Comparison of ENCODE assay signal across 1 cellular context in the genomic region with DNA sequence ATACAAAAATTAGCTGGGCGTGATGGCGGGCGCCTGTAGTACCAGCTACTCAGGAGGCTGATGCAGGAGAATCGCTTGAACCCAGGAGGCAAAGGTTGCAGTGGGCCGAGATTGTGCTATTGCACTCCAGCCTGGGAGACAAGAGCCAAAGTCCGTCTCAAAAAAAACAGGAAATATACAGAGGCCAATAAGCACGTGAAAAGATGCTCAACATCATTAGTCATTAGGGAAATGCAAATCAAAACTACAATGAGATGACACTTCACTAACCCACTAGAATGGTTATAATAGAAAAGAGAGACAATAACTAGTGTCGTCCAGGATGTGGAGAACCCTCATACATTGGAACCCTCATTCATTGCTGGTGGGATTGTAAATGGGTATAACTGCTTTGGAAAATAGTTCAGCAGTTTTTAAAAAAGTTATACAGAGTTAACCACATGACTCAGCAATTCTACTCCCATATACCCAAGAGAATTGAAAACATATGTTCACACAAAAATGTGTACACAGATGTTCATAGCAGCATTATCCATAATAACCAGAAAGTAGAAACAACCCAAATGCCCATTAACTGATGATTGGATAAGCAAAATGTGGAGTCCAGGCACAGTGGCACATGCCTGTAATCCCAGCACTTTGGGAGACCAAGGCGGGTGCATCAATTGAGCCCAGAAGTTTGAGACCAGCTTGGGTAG.
TF ChIP-seq lines count a peak whose summit lies in the region.

No MANE protein-coding gene starts in this region.

TF ChIP-seq in HepG2, 621 proteins besides CTCF, POLR2A, EP300 and RAD21 (continues in another document):
- TF ChIP-seq UBTF (CRISPR knock-in tag; IDR thresholded peaks at IDR 0.05) (no peak), ATF4 (CRISPR knock-in tag; IDR thresholded peaks at IDR 0.05) (no peak), ELF3 (CRISPR knock-in tag; IDR thresholded peaks at IDR 0.05) (0 out of 2 replicates have a peak, but pooled peaks have one; percentile 14), ZNF576 (CRISPR knock-in tag; IDR thresholded peaks at IDR 0.05) (no peak), GABPA (IDR thresholded peaks at IDR 0.05; ENCODE audit: low read depth, low read length) (no peak), GABPA (CRISPR knock-in tag; IDR thresholded peaks at IDR 0.05; ENCODE audit: low read depth) (0 out of 2 replicates have a peak, but pooled peaks have one; percentile 15), ZHX1 (CRISPR knock-in tag; IDR thresholded peaks at IDR 0.05; ENCODE audit: low read depth) (no peak), ZMYM3 (CRISPR knock-in tag; IDR thresholded peaks at IDR 0.05) (0 out of 2 replicates have a peak, but pooled peaks have one; percentile 18), ZNF362 (CRISPR knock-in tag; IDR thresholded peaks at IDR 0.05; ENCODE audit: borderline replicate concordance) (peak; percentile 51; the same call in 1 of the 2 replicates), SOX5 (CRISPR knock-in tag; IDR thresholded peaks at IDR 0.05; ENCODE audit: borderline replicate concordance) (peak; percentile 20; the same call in 1 of the 2 replicates), ZNF354B (CRISPR knock-in tag; IDR thresholded peaks at IDR 0.05) (no peak), GMEB2 (CRISPR knock-in tag; IDR thresholded peaks at IDR 0.05; ENCODE audit: low read depth) (no peak), POLR2G (IDR thresholded peaks at IDR 0.05; ENCODE audit: low read depth, low read length) (no peak), CHD4 (IDR thresholded peaks at IDR 0.05; ENCODE audit: borderline replicate concordance, low read length) (no peak), ZC3H13 (CRISPR knock-in tag; IDR thresholded peaks at IDR 0.05) (no peak), MAFK (conservative IDR thresholded peaks at IDR 0.05 in 1 of 2, IDR thresholded peaks at IDR 0.05 in 1 of 2; ENCODE audit: low read length in 2 of 2) (peak; percentile 90 to 96), TEAD3 (CRISPR knock-in tag; optimal IDR thresholded peaks at IDR 0.05; ENCODE audit: borderline replicate concordance) (no peak), MAFF (IDR thresholded peaks at IDR 0.05; ENCODE audit: low read depth, low read length) (peak; percentile 92), ZNF569 (CRISPR knock-in tag; IDR thresholded peaks at IDR 0.05; ENCODE audit: borderline replicate concordance) (no peak), ZMYM2 (CRISPR knock-in tag; IDR thresholded peaks at IDR 0.05) (no peak), SALL2 (CRISPR knock-in tag; IDR thresholded peaks at IDR 0.05) (no peak), GFI1 (CRISPR knock-in tag; IDR thresholded peaks at IDR 0.05; ENCODE audit: borderline replicate concordance) (peak; percentile 44; the same call in 1 of the 2 replicates), HNF4A (CRISPR knock-in tag; IDR thresholded peaks at IDR 0.05) (peak; percentile 76), BCL6 (CRISPR knock-in tag; IDR thresholded peaks at IDR 0.05) (no peak), NCOA1 (CRISPR knock-in tag; IDR thresholded peaks at IDR 0.05) (no peak)
- TF ChIP-seq, protein P1, sequence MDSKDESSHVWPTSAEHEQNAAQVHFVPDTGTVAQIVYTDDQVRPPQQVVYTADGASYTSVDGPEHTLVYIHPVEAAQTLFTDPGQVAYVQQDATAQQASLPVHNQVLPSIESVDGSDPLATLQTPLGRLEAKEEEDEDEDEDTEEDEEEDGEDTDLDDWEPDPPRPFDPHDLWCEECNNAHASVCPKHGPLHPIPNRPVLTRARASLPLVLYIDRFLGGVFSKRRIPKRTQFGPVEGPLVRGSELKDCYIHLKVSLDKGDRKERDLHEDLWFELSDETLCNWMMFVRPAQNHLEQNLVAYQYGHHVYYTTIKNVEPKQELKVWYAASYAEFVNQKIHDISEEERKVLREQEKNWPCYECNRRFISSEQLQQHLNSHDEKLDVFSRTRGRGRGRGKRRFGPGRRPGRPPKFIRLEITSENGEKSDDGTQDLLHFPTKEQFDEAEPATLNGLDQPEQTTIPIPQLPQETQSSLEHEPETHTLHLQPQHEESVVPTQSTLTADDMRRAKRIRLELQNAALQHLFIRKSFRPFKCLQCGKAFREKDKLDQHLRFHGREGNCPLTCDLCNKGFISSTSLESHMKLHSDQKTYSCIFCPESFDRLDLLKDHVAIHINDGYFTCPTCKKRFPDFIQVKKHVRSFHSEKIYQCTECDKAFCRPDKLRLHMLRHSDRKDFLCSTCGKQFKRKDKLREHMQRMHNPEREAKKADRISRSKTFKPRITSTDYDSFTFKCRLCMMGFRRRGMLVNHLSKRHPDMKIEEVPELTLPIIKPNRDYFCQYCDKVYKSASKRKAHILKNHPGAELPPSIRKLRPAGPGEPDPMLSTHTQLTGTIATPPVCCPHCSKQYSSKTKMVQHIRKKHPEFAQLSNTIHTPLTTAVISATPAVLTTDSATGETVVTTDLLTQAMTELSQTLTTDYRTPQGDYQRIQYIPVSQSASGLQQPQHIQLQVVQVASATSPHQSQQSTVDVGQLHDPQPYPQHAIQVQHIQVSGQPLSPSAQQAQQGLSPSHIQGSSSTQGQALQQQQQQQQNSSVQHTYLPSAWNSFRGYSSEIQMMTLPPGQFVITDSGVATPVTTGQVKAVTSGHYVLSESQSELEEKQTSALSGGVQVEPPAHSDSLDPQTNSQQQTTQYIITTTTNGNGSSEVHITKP (CRISPR knock-in tag; IDR thresholded peaks at IDR 0.05; ENCODE audit: low read depth), result no peak
- TF ChIP-seq, protein P2, sequence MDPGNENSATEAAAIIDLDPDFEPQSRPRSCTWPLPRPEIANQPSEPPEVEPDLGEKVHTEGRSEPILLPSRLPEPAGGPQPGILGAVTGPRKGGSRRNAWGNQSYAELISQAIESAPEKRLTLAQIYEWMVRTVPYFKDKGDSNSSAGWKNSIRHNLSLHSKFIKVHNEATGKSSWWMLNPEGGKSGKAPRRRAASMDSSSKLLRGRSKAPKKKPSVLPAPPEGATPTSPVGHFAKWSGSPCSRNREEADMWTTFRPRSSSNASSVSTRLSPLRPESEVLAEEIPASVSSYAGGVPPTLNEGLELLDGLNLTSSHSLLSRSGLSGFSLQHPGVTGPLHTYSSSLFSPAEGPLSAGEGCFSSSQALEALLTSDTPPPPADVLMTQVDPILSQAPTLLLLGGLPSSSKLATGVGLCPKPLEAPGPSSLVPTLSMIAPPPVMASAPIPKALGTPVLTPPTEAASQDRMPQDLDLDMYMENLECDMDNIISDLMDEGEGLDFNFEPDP (CRISPR knock-in tag; conservative IDR thresholded peaks at IDR 0.05), result no peak
- TF ChIP-seq, protein P3, sequence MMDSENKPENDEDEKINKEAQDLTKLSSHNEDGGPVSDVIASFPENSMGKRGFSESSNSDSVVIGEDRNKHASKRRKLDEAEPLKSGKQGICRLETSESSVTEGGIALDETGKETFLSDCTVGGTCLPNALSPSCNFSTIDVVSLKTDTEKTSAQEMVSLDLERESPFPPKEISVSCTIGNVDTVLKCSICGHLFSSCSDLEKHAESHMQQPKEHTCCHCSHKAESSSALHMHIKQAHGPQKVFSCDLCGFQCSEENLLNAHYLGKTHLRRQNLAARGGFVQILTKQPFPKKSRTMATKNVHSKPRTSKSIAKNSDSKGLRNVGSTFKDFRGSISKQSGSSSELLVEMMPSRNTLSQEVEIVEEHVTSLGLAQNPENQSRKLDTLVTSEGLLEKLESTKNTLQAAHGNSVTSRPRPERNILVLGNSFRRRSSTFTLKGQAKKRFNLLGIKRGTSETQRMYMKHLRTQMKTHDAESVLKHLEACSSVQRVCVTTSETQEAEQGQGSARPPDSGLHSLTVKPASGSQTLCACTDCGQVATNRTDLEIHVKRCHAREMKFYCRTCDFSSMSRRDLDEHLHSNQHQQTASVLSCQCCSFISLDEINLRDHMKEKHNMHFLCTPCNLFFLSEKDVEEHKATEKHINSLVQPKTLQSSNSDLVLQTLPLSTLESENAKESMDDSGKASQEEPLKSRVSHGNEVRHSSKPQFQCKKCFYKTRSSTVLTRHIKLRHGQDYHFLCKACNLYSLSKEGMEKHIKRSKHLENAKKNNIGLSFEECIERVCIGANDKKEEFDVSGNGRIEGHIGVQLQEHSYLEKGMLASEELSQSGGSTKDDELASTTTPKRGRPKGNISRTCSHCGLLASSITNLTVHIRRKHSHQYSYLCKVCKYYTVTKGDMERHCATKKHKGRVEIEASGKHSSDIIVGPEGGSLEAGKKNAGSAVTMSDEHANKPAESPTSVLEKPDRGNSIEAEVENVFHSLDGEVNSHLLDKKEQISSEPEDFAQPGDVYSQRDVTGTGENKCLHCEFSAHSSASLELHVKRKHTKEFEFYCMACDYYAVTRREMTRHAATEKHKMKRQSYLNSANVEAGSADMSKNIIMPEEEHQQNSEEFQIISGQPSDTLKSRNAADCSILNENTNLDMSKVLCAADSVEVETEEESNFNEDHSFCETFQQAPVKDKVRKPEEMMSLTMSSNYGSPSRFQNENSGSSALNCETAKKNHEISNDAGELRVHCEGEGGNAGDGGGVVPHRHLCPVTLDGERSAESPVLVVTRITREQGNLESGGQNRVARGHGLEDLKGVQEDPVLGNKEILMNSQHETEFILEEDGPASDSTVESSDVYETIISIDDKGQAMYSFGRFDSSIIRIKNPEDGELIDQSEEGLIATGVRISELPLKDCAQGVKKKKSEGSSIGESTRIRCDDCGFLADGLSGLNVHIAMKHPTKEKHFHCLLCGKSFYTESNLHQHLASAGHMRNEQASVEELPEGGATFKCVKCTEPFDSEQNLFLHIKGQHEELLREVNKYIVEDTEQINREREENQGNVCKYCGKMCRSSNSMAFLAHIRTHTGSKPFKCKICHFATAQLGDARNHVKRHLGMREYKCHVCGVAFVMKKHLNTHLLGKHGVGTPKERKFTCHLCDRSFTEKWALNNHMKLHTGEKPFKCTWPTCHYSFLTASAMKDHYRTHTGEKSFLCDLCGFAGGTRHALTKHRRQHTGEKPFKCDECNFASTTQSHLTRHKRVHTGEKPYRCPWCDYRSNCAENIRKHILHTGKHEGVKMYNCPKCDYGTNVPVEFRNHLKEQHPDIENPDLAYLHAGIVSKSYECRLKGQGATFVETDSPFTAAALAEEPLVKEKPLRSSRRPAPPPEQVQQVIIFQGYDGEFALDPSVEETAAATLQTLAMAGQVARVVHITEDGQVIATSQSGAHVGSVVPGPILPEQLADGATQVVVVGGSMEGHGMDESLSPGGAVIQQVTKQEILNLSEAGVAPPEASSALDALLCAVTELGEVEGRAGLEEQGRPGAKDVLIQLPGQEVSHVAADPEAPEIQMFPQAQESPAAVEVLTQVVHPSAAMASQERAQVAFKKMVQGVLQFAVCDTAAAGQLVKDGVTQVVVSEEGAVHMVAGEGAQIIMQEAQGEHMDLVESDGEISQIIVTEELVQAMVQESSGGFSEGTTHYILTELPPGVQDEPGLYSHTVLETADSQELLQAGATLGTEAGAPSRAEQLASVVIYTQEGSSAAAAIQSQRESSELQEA (CRISPR knock-in tag; IDR thresholded peaks at IDR 0.05; ENCODE audit: not compliant biosample characterization), result no peak
